27 cellular contexts compared by ENCODE assay signal in the genomic region with DNA sequence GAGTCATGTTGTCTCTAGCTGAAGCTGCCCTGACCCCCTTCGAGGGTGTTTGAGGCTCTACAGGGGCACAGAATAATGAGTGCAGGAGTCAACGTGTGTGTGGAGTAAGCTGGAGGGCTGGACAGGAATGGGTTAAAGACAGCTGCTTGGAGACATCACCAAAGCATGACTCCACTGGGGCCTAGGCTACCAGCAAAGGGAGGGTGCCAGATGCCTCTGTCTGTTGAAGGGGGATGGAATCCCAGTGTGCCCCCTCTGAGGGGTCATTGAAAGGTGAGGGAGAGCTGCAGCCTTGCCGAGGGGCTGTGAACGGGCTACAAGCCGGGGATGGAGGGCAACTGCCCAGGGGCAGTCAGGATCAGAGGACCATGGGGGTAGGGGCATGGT. TPM values are rescaled to one million over a fixed set of nuclear protein-coding genes. Genes with fewer than 3 reads are reported as not detected.
DNase-seq lines count a peak whose midpoint lies in the region; ATAC-seq and TF ChIP-seq lines count a peak whose summit lies in the region.
"Had no signal": no experiment of that assay in that cellular context is flagged by ENCODE, and none has a peak within 500 bp of the region (broad histone marks: within the 10 kb centered on the region; RNA-seq: fewer than 3 reads in every experiment).

No MANE protein-coding gene starts in this region.

- H3K27ac ChIP-seq in GM23338 (ENCODE audit: low read depth) (no peak overlapping the region), endodermal cell (ENCODE audit: low read depth, low read length) (no peak overlapping the region), caudate nucleus (ENCODE audit: low read depth, low read length) (no peak overlapping the region), body of pancreas (no peak overlapping the region)
- H3K27ac ChIP-seq: C4-2B, heart right ventricle, skin epidermis, testis, vagina had no signal

- DNase-seq in GM23338 (ENCODE audit: low spot score) (no peak), NCI-H2171 treated with DMSO at 0.1 percent for 48 hours (lab: John Stamatoyannopoulos, UW) (peak; percentile 86), endodermal cell (peak; percentile 85), caudate nucleus (lab: John Stamatoyannopoulos, UW) (no peak), body of pancreas (no peak)
- DNase-seq: activated CD4-positive, CD25-positive, alpha-beta regulatory T cell treated with anti-CD3 and anti-CD28 coated beads, Interleukin-2, amount 50 U/mL, for 72 hours; activated T-cell treated with anti-CD3 and anti-CD28 coated beads, Interleukin-2, amount 50 U/mL, for 1 hour; amniotic stem cell; heart right ventricle; immature natural killer cell; left ventricle myocardium superior; MV-4-11; NCI-H1930; NCI-H446 treated with DMSO at 0.1 percent for 48 hours; RPMI8226; stimulated activated CD4-positive, alpha-beta T cell treated with anti-CD3 and anti-CD28 coated beads, Interleukin-1b, Interleukin-23, amount 100 ng/mL, for 48 hours; testis had no signal

- no peaks in the 10 kb centered on the region for H3K9me2 ChIP-seq in GM23338 (ENCODE audit: insufficient read depth)

- 20 to 63% methylated on average over 2 to 5 of the region's 5 CpGs for WGBS in endodermal cell (ENCODE audit: insufficient coverage in 1 of 2, insufficient read length in 1 of 2), 2 experiments
- WGBS in body of pancreas, 2 donors = 36 to 44% methylated on average over 5 of the region's 5 CpGs

- peak overlapping the region; percentile 96 for H3K27ac Mint-ChIP-seq in GM23338
- H3K27ac Mint-ChIP-seq in endodermal cell = peak overlapping the region; percentile 49
- H3K27ac Mint-ChIP-seq in nephron = peak overlapping the region; percentile 28 to 56 (median 30)
- H3K27ac Mint-ChIP-seq: dendritic cell treated with granulocyte-macrophage colony-stimulating factor and Interleukin-4, amounts not matched to agents 40 ng/mL and 50 ng/mL, for 4 days; stimulated activated effector memory CD8-positive, alpha-beta T cell treated with anti-CD3 and anti-CD28 coated beads, Interleukin-12 subunit alpha, Interleukin-12 subunit beta, amount 100 ng/mL, for 72 hours had no signal

- peaks cover 37% of the 10 kb centered on the region for H3K4me1 ChIP-seq in GM23338 (ENCODE audit: insufficient read depth)
- H3K4me1 ChIP-seq in endodermal cell (ENCODE audit: control insufficient read depth, insufficient read depth, low read length) = peaks cover 42% of the 10 kb centered on the region
- H3K4me1 ChIP-seq in body of pancreas = no peaks in the 10 kb centered on the region
- H3K4me1 ChIP-seq: testis, vagina had no signal

- no peak for ATAC-seq in GM23338
- ATAC-seq in GM21526 (IDR thresholded peaks at IDR 0.05; ENCODE audit: low FRiP score, unreplicated experiment) = no peak
- ATAC-seq in body of pancreas = no peak
- no peak for ATAC-seq in HG03159 (IDR thresholded peaks at IDR 0.05; ENCODE audit: unreplicated experiment)
- ATAC-seq: HCT116; heart right ventricle; left ventricle myocardium superior; stimulated activated effector memory CD8-positive, alpha-beta T cell treated with anti-CD3 and anti-CD28 coated beads, Interleukin-12 subunit alpha, Interleukin-12 subunit beta, amount 100 ng/mL, for 72 hours had no signal

- no peak overlapping the region for H3K9ac ChIP-seq in endodermal cell (ENCODE audit: extremely low read depth, low read length, poor library complexity, severe bottlenecking)

- H3K4me1 Mint-ChIP-seq in GM23338 (peaks cover 48% of the 10 kb centered on the region), endodermal cell (peaks cover 50% of the 10 kb centered on the region), nephron (peaks cover 53% of the 10 kb centered on the region)

- H3K79me2 ChIP-seq in GM23338 (replicated peaks; ENCODE audit: insufficient read depth) = no peaks in the 10 kb centered on the region

- no peak for TF ChIP-seq POLR2A in body of pancreas (IDR thresholded peaks at IDR 0.05)

- H3K4me2 ChIP-seq in GM23338 = no peak overlapping the region

- no peak overlapping the region for H3K4me3 ChIP-seq in GM23338
- no peak overlapping the region for H3K4me3 ChIP-seq in endodermal cell (ENCODE audit: low read length)
- no peak overlapping the region for H3K4me3 ChIP-seq in body of pancreas
- H3K4me3 ChIP-seq: cardiac muscle cell, heart right ventricle, skin epidermis, testis, vagina had no signal

- H3K9me3 ChIP-seq in endodermal cell (ENCODE audit: control insufficient read depth, low read length) = no peaks in the 10 kb centered on the region
- H3K9me3 ChIP-seq in body of pancreas = no peaks in the 10 kb centered on the region
- H3K9me3 ChIP-seq: heart right ventricle, testis, vagina had no signal

- H3K4me3 Mint-ChIP-seq in GM23338 (peak overlapping the region; percentile 3; the same call in 1 of the 3 replicates), endodermal cell (no peak overlapping the region), nephron (peak overlapping the region in 1 of 3 experiments; percentile 4)
- H3K4me3 Mint-ChIP-seq: dendritic cell treated with granulocyte-macrophage colony-stimulating factor and Interleukin-4, amounts not matched to agents 40 ng/mL and 50 ng/mL, for 4 days; immature natural killer cell; stimulated activated effector memory CD8-positive, alpha-beta T cell treated with anti-CD3 and anti-CD28 coated beads, Interleukin-12 subunit alpha, Interleukin-12 subunit beta, amount 100 ng/mL, for 72 hours had no signal

- H3K27me3 ChIP-seq in GM23338 (ENCODE audit: insufficient read depth) = no peaks in the 10 kb centered on the region
- no peaks in the 10 kb centered on the region for H3K27me3 ChIP-seq in endodermal cell (ENCODE audit: control insufficient read depth, insufficient read depth, low read length, poor library complexity, severe bottlenecking)
- H3K27me3 ChIP-seq in body of pancreas = no peaks in the 10 kb centered on the region
- H3K27me3 ChIP-seq: cardiac muscle cell, heart right ventricle, testis, vagina had no signal

- H4K20me1 ChIP-seq in GM23338 (replicated peaks; ENCODE audit: insufficient read depth) = no peaks in the 10 kb centered on the region

- H3K36me3 ChIP-seq in GM23338 (ENCODE audit: insufficient read depth) (no peaks in the 10 kb centered on the region), endodermal cell (ENCODE audit: control insufficient read depth, insufficient read depth, low read length) (no peaks in the 10 kb centered on the region), body of pancreas (replicated peaks in 1 of 2; ENCODE audit: insufficient read depth in 1 of 2, low read depth in 2 of 2) (no peaks in the 10 kb centered on the region)
- H3K36me3 ChIP-seq: cardiac muscle cell, heart right ventricle, vagina had no signal

- H2AFZ ChIP-seq in GM23338 = no peak overlapping the region

- H3F3A ChIP-seq in GM23338 (replicated peaks; ENCODE audit: low read depth) = peaks cover 14% of the 10 kb centered on the region; the same call in 1 of the 2 replicates

- intact Hi-C loops in body of pancreas (cut with DNase I) = no loop called here

- H3K9me3 Mint-ChIP-seq in GM23338 = no peaks in the 10 kb centered on the region
- H3K9me3 Mint-ChIP-seq in endodermal cell = no peaks in the 10 kb centered on the region
- H3K9me3 Mint-ChIP-seq in nephron = no peaks in the 10 kb centered on the region
- H3K9me3 Mint-ChIP-seq: dendritic cell treated with granulocyte-macrophage colony-stimulating factor and Interleukin-4, amounts not matched to agents 40 ng/mL and 50 ng/mL, for 4 days; stimulated activated effector memory CD8-positive, alpha-beta T cell treated with anti-CD3 and anti-CD28 coated beads, Interleukin-12 subunit alpha, Interleukin-12 subunit beta, amount 100 ng/mL, for 72 hours had no signal

- H3K36me3 Mint-ChIP-seq in GM23338 (ENCODE audit: low read depth) (no peaks in the 10 kb centered on the region; the same call in 2 of the 3 replicates), endodermal cell (ENCODE audit: low read depth) (no peaks in the 10 kb centered on the region), nephron (ENCODE audit: low read depth) (no peaks in the 10 kb centered on the region)
- H3K36me3 Mint-ChIP-seq: immature natural killer cell; stimulated activated effector memory CD8-positive, alpha-beta T cell treated with anti-CD3 and anti-CD28 coated beads, Interleukin-12 subunit alpha, Interleukin-12 subunit beta, amount 100 ng/mL, for 72 hours had no signal

- TF ChIP-seq CTCF in GM23338 (conservative IDR thresholded peaks at IDR 0.05; ENCODE audit: low read depth in 2 of 2) (no peak), endodermal cell (conservative IDR thresholded peaks at IDR 0.05) (no peak), nephron (IDR thresholded peaks at IDR 0.05; ENCODE audit: unreplicated experiment in 3 of 3) (no peak), body of pancreas (IDR thresholded peaks at IDR 0.05) (no peak)

- H3K27me3 Mint-ChIP-seq in GM23338 (ENCODE audit: insufficient read depth, low read depth, poor library complexity) (peaks cover 13% of the 10 kb centered on the region), endodermal cell (ENCODE audit: insufficient read depth) (no peaks in the 10 kb centered on the region), nephron (ENCODE audit: low read depth) (peaks cover 26% of the 10 kb centered on the region)

TF ChIP-seq in GM23338, 12 proteins besides CTCF, POLR2A, EP300 and RAD21 (continues in another document):
- no peak for TF ChIP-seq EZH2phosphoT487 (IDR thresholded peaks at IDR 0.05; ENCODE audit: unreplicated experiment)
- TF ChIP-seq NANOG (IDR thresholded peaks at IDR 0.05; ENCODE audit: borderline replicate concordance) = no peak
- no peak for TF ChIP-seq POLR2AphosphoS5 (IDR thresholded peaks at IDR 0.05; ENCODE audit: low read depth)
- TF ChIP-seq ZNF331 (CRISPR knock-in tag; IDR thresholded peaks at IDR 0.05; ENCODE audit: low read depth) = no peak
- TF ChIP-seq CREB1 (CRISPR knock-in tag; IDR thresholded peaks at IDR 0.05; ENCODE audit: low read depth) = no peak

RNA-seq across cellular contexts. Expression of a gene that starts 51.7 kb away (rescaled TPM):
- total RNA-seq in GM23338 (2014; rRNA removed; shearing (Covaris generic)) = 698 and 727 TPM in 2 replicates
- 215 and 220 TPM in 2 replicates for polyA plus RNA-seq in GM23338 (2016; fragmentation: Nextera tagmentation; extraction: Ambion mirVana)
- 100 to 1,000 TPM; 523 to 701 TPM for total RNA-seq in endodermal cell
- 279 TPM for polyA plus RNA-seq in endodermal cell (2013, experiment 1 of 2)
- polyA plus RNA-seq in endodermal cell (2013, experiment 2 of 2) = 257 TPM
- total RNA-seq in body of pancreas = 100 to 1,000 TPM in 1 of 2 donors, 10 to 100 TPM in 1; 36.9 to 106 TPM

Comparison
In these comparisons a context has a peak if more than half of its experiments do, and no peak if none do; other contexts are left out.
1. DNase-seq: peak in NCI-H2171 treated with DMSO at 0.1 percent for 48 hours (single experiment) and endodermal cell (single experiment); none in GM23338 (single experiment), caudate nucleus (0 of 61) and body of pancreas (0 of 4).
2. H3K27ac Mint-ChIP-seq: peak in every context shown above with its lines; median percentile 96 in GM23338; 49 in endodermal cell; 30 in nephron.